In genomic region chr20:51554538-51555165, GRCh38 we compare ENCODE assay signal across 12 cellular contexts. TPM values are rescaled to one million over a fixed set of nuclear protein-coding genes. Genes with fewer than 3 reads are reported as not detected.
DNase-seq lines count a peak whose midpoint lies in the region; ATAC-seq and TF ChIP-seq lines count a peak whose summit lies in the region.
"Had no signal": no experiment of that assay in that cellular context is flagged by ENCODE, and none has a peak within 500 bp of the region (broad histone marks: within the 10 kb centered on the region; RNA-seq: fewer than 3 reads in every experiment).

No MANE protein-coding gene starts in this region.

- 90% methylated on average over 11 of the region's 11 CpGs for WGBS in hepatocyte (ENCODE audit: low lambda C conversion rate, missing lambda C conversion rate)

- no TSS peak for BruUV-seq in PC-3 (replicated peaks; lab: Mats Ljungman, UMichigan)

- H3K9me3 ChIP-seq in PC-3 (ENCODE audit: low read length) = no peaks in the 10 kb centered on the region
- H3K9me3 ChIP-seq in WERI-Rb-1 (ENCODE audit: severe bottlenecking) = no peaks in the 10 kb centered on the region
- no peaks in the 10 kb centered on the region for H3K9me3 ChIP-seq in hepatocyte (ENCODE audit: low read depth)
- H3K9me3 ChIP-seq: thoracic aorta had no signal

- POLR2A ChIA-PET in PC-3 (lab: Charles Lee; ENCODE audit: unreplicated experiment) = interaction anchor here (0.6 kb wide), 1 partner anchor 471 kb away, joined by 5 read pairs; no protein-coding TSS in a partner anchor

- H3K4me2 ChIP-seq in PC-3 (ENCODE audit: low read length) (no peak overlapping the region), hepatocyte (no peak overlapping the region)

- no peaks in the 10 kb centered on the region for H3K9me3 Mint-ChIP-seq in activated T-cell treated with anti-CD3 and anti-CD28 coated beads, Interleukin-2, amount 50 U/mL, for 24 hours
- H3K9me3 Mint-ChIP-seq in stimulated activated memory B cell treated with anti-CD40 and anti-IgM and Interleukin-4, amounts not matched to agents 10 μg/mL and 1 μg/mL and 100 μg/mL, for 72 hours = no peaks in the 10 kb centered on the region

- H4K20me1 ChIP-seq in PC-3 (ENCODE audit: low read length) = peaks cover 2% of the 10 kb centered on the region; the same call in 1 of the 2 replicates
- no peaks in the 10 kb centered on the region for H4K20me1 ChIP-seq in hepatocyte (ENCODE audit: insufficient read depth, poor library complexity, severe bottlenecking)

- H3K4me3 ChIP-seq in PC-3 (ENCODE audit: low read length) = no peak overlapping the region
- H3K4me3 ChIP-seq in WERI-Rb-1 (ENCODE audit: low read depth, low read length) = no peak overlapping the region
- H3K4me3 ChIP-seq in hepatocyte = no peak overlapping the region
- H3K4me3 ChIP-seq: thoracic aorta had no signal

- H3K4me1 Mint-ChIP-seq in activated T-cell treated with anti-CD3 and anti-CD28 coated beads, Interleukin-2, amount 50 U/mL, for 24 hours (ENCODE audit: low read depth) = peaks cover 15% of the 10 kb centered on the region
- H3K4me1 Mint-ChIP-seq in stimulated activated memory B cell treated with anti-CD40 and anti-IgM and Interleukin-4, amounts not matched to agents 10 μg/mL and 1 μg/mL and 100 μg/mL, for 72 hours = no peaks in the 10 kb centered on the region

- H3K36me3 Mint-ChIP-seq in activated T-cell treated with anti-CD3 and anti-CD28 coated beads, Interleukin-2, amount 50 U/mL, for 24 hours (ENCODE audit: low read depth) = no peaks in the 10 kb centered on the region
- no peaks in the 10 kb centered on the region for H3K36me3 Mint-ChIP-seq in stimulated activated memory B cell treated with anti-CD40 and anti-IgM and Interleukin-4, amounts not matched to agents 10 μg/mL and 1 μg/mL and 100 μg/mL, for 72 hours

- H2AFZ ChIP-seq in PC-3 (ENCODE audit: low read length) = no peak overlapping the region
- no peak overlapping the region for H2AFZ ChIP-seq in hepatocyte

- CTCF ChIA-PET in PC-3 (lab: Charles Lee) = no interaction called here

- no peaks in the 10 kb centered on the region for H3K9me2 ChIP-seq in PC-3 (replicated peaks; ENCODE audit: low read length)
- H3K9me2 ChIP-seq in hepatocyte (replicated peaks; ENCODE audit: insufficient read depth) = no peaks in the 10 kb centered on the region

- peak; percentile 33; the same call in 1 of the 2 replicates for ATAC-seq in PC-3
- peak; percentile 61 for ATAC-seq in stimulated activated memory B cell treated with anti-CD40 and anti-IgM and Interleukin-4, amounts not matched to agents 10 μg/mL and 1 μg/mL and 100 μg/mL, for 72 hours

- peaks cover 13% of the 10 kb centered on the region; the same call in 1 of the 2 replicates for H3K4me1 ChIP-seq in PC-3 (ENCODE audit: insufficient read depth, low read length)
- H3K4me1 ChIP-seq in hepatocyte (ENCODE audit: insufficient read depth) = no peaks in the 10 kb centered on the region

- TF ChIP-seq CTCF in PC-3 (conservative IDR thresholded peaks at IDR 0.05; ENCODE audit: low read depth, low read length) (no peak), WERI-Rb-1 (IDR thresholded peaks at IDR 0.05; ENCODE audit: low read depth, low read length) (no peak), hepatocyte (IDR thresholded peaks at IDR 0.05; ENCODE audit: poor library complexity) (no peak)

- H3K27ac ChIP-seq in PC-3 (ENCODE audit: low read length) (no peak overlapping the region), WERI-Rb-1 (no peak overlapping the region), hepatocyte (no peak overlapping the region)
- H3K27ac ChIP-seq: thoracic aorta had no signal

- no peaks in the 10 kb centered on the region for H3F3A ChIP-seq in PC-3 (ENCODE audit: low read length, unreplicated experiment)

- intact Hi-C loops in PC-3 (cut with micrococcal nuclease) = no loop called here

- H3K27me3 ChIP-seq in PC-3 (ENCODE audit: low read length) = peaks cover 2% of the 10 kb centered on the region; the same call in 1 of the 2 replicates
- H3K27me3 ChIP-seq in WERI-Rb-1 (ENCODE audit: insufficient read depth, low read depth, severe bottlenecking) = peaks cover 92% of the 10 kb centered on the region
- peaks cover 7% of the 10 kb centered on the region for H3K27me3 ChIP-seq in hepatocyte

- H3K27me3 Mint-ChIP-seq in activated T-cell treated with anti-CD3 and anti-CD28 coated beads, Interleukin-2, amount 50 U/mL, for 24 hours = peaks cover 32% of the 10 kb centered on the region
- peaks cover 21% of the 10 kb centered on the region for H3K27me3 Mint-ChIP-seq in stimulated activated memory B cell treated with anti-CD40 and anti-IgM and Interleukin-4, amounts not matched to agents 10 μg/mL and 1 μg/mL and 100 μg/mL, for 72 hours

- H3K27ac Mint-ChIP-seq in activated T-cell treated with anti-CD3 and anti-CD28 coated beads, Interleukin-2, amount 50 U/mL, for 24 hours = peak overlapping the region; percentile 59
- no peak overlapping the region for H3K27ac Mint-ChIP-seq in stimulated activated memory B cell treated with anti-CD40 and anti-IgM and Interleukin-4, amounts not matched to agents 10 μg/mL and 1 μg/mL and 100 μg/mL, for 72 hours

- H3K79me2 ChIP-seq in PC-3 (ENCODE audit: low read length) (no peaks in the 10 kb centered on the region), hepatocyte (no peaks in the 10 kb centered on the region)

- DNase-seq in activated T-cell treated with anti-CD3 and anti-CD28 coated beads, Interleukin-2, amount 50 U/mL, for 24 hours = no peak
- DNase-seq in activated T-cell treated with anti-CD3 and anti-CD28 coated beads, Interleukin-2, amount 50 U/mL, for 1 hour = no peak
- DNase-seq in PC-3 (peak; percentile 54), fibroblast of gingiva (ENCODE audit: low read depth) (peak; percentile 47), WERI-Rb-1 (no peak), hepatocyte (ENCODE audit: low spot score) (no peak), nucleus accumbens (lab: John Stamatoyannopoulos, UW) (no peak)
- DNase-seq: activated naive CD4-positive, alpha-beta T cell treated with Interleukin-2 at 50 U/mL for 16 hours; effector CD8-positive, alpha-beta T cell; NCI-H187 treated with DMSO at 0.1 percent for 48 hours had no signal

- no peak overlapping the region for H3K9ac ChIP-seq in PC-3 (ENCODE audit: low read length)

- no peak overlapping the region for H3K4me3 Mint-ChIP-seq in activated T-cell treated with anti-CD3 and anti-CD28 coated beads, Interleukin-2, amount 50 U/mL, for 24 hours
- H3K4me3 Mint-ChIP-seq in stimulated activated memory B cell treated with anti-CD40 and anti-IgM and Interleukin-4, amounts not matched to agents 10 μg/mL and 1 μg/mL and 100 μg/mL, for 72 hours = no peak overlapping the region

- H3K36me3 ChIP-seq in PC-3 (ENCODE audit: low read depth, low read length) (no peaks in the 10 kb centered on the region), WERI-Rb-1 (no peaks in the 10 kb centered on the region), hepatocyte (replicated peaks; ENCODE audit: insufficient read depth, low read depth) (no peaks in the 10 kb centered on the region)
- H3K36me3 ChIP-seq: thoracic aorta had no signal

RNA-seq across cellular contexts. Expression of gene NFATC2, which starts 12.1 kb away (rescaled TPM):
- total RNA-seq in PC-3 (2014; rRNA removed) (12.4 and 12.9 TPM in 2 replicates), hepatocyte (4.4 and 4.9 TPM in 2 replicates)
- 8.3 and 10.3 TPM in 2 replicates for polyA plus RNA-seq in hepatocyte

Comparison
In these comparisons a context has a peak if more than half of its experiments do, and no peak if none do; other contexts are left out.
1. DNase-seq: peak in PC-3 (single experiment) and fibroblast of gingiva (single experiment); none in activated T-cell treated with anti-CD3 and anti-CD28 coated beads, Interleukin-2, amount 50 U/mL, for 24 hours (single experiment), activated T-cell treated with anti-CD3 and anti-CD28 coated beads, Interleukin-2, amount 50 U/mL, for 1 hour (single experiment), WERI-Rb-1 (single experiment), hepatocyte (single experiment) and nucleus accumbens (0 of 56).